Comparison of ENCODE assay signal across 15 cellular contexts in genomic region chr13:85148009-85148408, GRCh38.
DNase-seq lines count a peak whose midpoint lies in the region; ATAC-seq and TF ChIP-seq lines count a peak whose summit lies in the region.
"Had no signal": no experiment of that assay in that cellular context is flagged by ENCODE, and none has a peak within 500 bp of the region (broad histone marks: within the 10 kb centered on the region; RNA-seq: fewer than 3 reads in every experiment).

No MANE protein-coding gene starts in this region.

- intact Hi-C loops in tibial artery (cut with DNase I; ENCODE audit: low total_unique reads) = no loop called here

- H3K4me1 ChIP-seq in SJCRH30 = no peaks in the 10 kb centered on the region
- H3K4me1 ChIP-seq in foreskin keratinocyte = no peaks in the 10 kb centered on the region
- no peaks in the 10 kb centered on the region for H3K4me1 ChIP-seq in tibial artery

- H3K27ac ChIP-seq in SJCRH30 = no peak overlapping the region
- no peak overlapping the region for H3K27ac ChIP-seq in foreskin keratinocyte
- no peak overlapping the region for H3K27ac ChIP-seq in tibial artery
- H3K27ac ChIP-seq: ovary had no signal

- H3K36me3 ChIP-seq in SJCRH30 (no peaks in the 10 kb centered on the region), tibial artery (no peaks in the 10 kb centered on the region)
- H3K36me3 ChIP-seq: ovary had no signal

- H3K9me3 ChIP-seq in SJCRH30 (replicated peaks) (no peaks in the 10 kb centered on the region), tibial artery (no peaks in the 10 kb centered on the region)
- H3K9me3 ChIP-seq: ovary had no signal

- ATAC-seq in foreskin keratinocyte (no peak), HG03520 (IDR thresholded peaks at IDR 0.05; ENCODE audit: unreplicated experiment) (no peak)
- ATAC-seq: stimulated activated naive CD8-positive, alpha-beta T cell treated with anti-CD3 and anti-CD28 coated beads, Interleukin-15, Interleukin-2, amounts not matched to agents 100 U/mL and 50 U/mL, for 24 hours had no signal

- H3K4me3 ChIP-seq in SJCRH30 (no peak overlapping the region), tibial artery (no peak overlapping the region)
- H3K4me3 ChIP-seq: lung, ovary had no signal

- H3K27me3 ChIP-seq in SJCRH30 = no peaks in the 10 kb centered on the region
- no peaks in the 10 kb centered on the region for H3K27me3 ChIP-seq in foreskin keratinocyte
- H3K27me3 ChIP-seq in tibial artery = no peaks in the 10 kb centered on the region
- H3K27me3 ChIP-seq: ovary had no signal

- TF ChIP-seq CTCF in foreskin keratinocyte (conservative IDR thresholded peaks at IDR 0.05) (no peak), tibial artery (IDR thresholded peaks at IDR 0.05) (no peak)

- DNase-seq in COR-L47 (lab: John Stamatoyannopoulos, UW) (peak; percentile 84), M059J (ENCODE audit: low read depth) (peak; percentile 21), SJCRH30 (peak; percentile 53 to 85), foreskin keratinocyte (peak; percentile 12 to 39), tibial artery (no peak), mesenteric fat pad (ENCODE audit: low spot score) (no peak)
- no peak for DNase-seq in stimulated activated CD4-positive, alpha-beta T cell treated with anti-CD3 and anti-CD28 coated beads, Interleukin-4, amount 100 ng/mL, for 1 hour
- DNase-seq: AML-193; head of caudate nucleus; NCI-H1417 treated with DMSO at 0.1 percent for 48 hours; ovary; stimulated activated naive CD8-positive, alpha-beta T cell treated with anti-CD3 and anti-CD28 coated beads, Interleukin-15, Interleukin-2, amounts not matched to agents 100 U/mL and 50 U/mL, for 24 hours; T-helper 9 cell had no signal

Comparison
In these comparisons a context has a peak if more than half of its experiments do, and no peak if none do; other contexts are left out.
1. DNase-seq: peak in COR-L47 (single experiment), M059J (single experiment), SJCRH30 (2 of 2) and foreskin keratinocyte (2 of 2); none in stimulated activated CD4-positive, alpha-beta T cell treated with anti-CD3 and anti-CD28 coated beads, Interleukin-4, amount 100 ng/mL, for 1 hour (single experiment), tibial artery (0 of 2) and mesenteric fat pad (single experiment).